9 cellular contexts compared by ENCODE assay signal in the genomic region with DNA sequence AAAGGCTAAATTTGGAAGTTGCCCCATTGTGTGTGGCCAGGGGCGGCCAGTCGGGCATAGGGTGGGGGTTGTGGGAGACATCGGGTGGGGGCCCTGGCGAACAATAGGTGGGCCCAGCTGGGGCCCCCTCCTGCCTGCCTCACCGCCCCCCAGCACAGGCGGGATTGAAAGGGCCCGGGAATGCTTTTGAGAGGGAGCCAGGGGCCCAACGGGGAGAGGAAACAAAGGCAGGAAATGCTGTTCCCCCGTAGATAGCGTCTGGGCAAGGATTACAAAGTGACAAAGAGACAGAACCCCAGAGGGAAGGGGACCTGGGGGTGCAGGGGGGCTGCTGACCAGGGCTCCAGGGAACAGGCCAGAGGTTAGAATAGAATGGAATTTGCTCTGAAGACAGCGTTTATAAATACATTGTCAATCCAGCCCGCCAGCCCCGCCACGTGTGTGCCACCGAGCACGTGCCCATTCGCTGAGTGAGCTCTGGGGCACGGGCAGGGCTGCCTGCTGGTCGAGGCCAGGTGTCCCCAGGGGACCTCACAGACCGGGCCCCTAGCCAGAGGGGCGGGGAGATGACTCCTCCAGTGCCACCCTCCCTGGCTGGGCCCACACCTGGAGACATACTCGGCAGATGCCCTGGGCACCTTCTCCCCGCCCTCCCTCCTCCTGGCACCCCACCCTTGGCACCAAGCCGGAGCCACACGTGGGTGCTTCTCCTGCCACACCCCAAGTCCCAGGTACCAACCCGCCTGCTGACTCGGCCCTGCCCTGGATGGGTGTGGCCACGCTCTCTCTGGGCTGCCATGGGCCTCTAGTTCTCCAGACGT. TPM values are rescaled to one million over a fixed set of nuclear protein-coding genes. Genes with fewer than 3 reads are reported as not detected.
A peak's percentile ranks its signal among the peaks of the same experiment; 100 is the strongest.
DNase-seq lines count a peak whose midpoint lies in the region; ATAC-seq, FAIRE-seq and TF ChIP-seq lines count a peak whose summit lies in the region.
"Had no signal": no experiment of that assay in that cellular context is flagged by ENCODE, and none has a peak within 500 bp of the region (broad histone marks: within the 10 kb centered on the region; RNA-seq: fewer than 3 reads in every experiment).

No MANE protein-coding gene starts in this region.

- peaks cover 52% of the 10 kb centered on the region for H3K4me1 Mint-ChIP-seq in activated naive CD8-positive, alpha-beta T cell (ENCODE audit: low read depth)
- peaks cover 68% of the 10 kb centered on the region for H3K4me1 Mint-ChIP-seq in activated naive CD8-positive, alpha-beta T cell treated with anti-CD3 and anti-CD28 coated beads, Interleukin-2, amount 50 U/mL, for 24 hours

- H3K4ac ChIP-seq in H1 (replicated peaks; ENCODE audit: insufficient read length, low read depth, low read length) = peak overlapping the region; percentile 17
- H3K4ac ChIP-seq in mesendoderm (ENCODE audit: low read depth, low read length) = peak overlapping the region; percentile 49

- H3K18ac ChIP-seq in H1 (ENCODE audit: extremely low read depth, low read length) (peak overlapping the region; percentile 71), mesendoderm (ENCODE audit: low read length) (peak overlapping the region; percentile 43)

- H3F3A ChIP-seq in SK-N-SH (replicated peaks; ENCODE audit: insufficient read depth) = no peaks in the 10 kb centered on the region

- no peaks in the 10 kb centered on the region for H3K9me3 Mint-ChIP-seq in activated naive CD8-positive, alpha-beta T cell (ENCODE audit: low read depth)
- H3K9me3 Mint-ChIP-seq in activated naive CD8-positive, alpha-beta T cell treated with anti-CD3 and anti-CD28 coated beads, Interleukin-2, amount 50 U/mL, for 24 hours = no peaks in the 10 kb centered on the region
- H3K9me3 Mint-ChIP-seq: activated CD4-positive, alpha-beta memory T cell treated with anti-CD3 and anti-CD28 coated beads for 36 hours had no signal

- intact Hi-C loops in aorta (cut with DNase I) = no loop called here

- H3K9ac ChIP-seq in H1 (replicated peaks in 1 of 4; ENCODE audit: extremely low read depth in 1 of 4, low read depth in 3 of 4, low read length in 3 of 4) (no peak overlapping the region), mesendoderm (ENCODE audit: low read length) (no peak overlapping the region), SK-N-SH (no peak overlapping the region)

- H2BK5ac ChIP-seq in H1 (ENCODE audit: low read depth, low read length) (peak overlapping the region; percentile 71; the same call in 1 of the 2 replicates), mesendoderm (ENCODE audit: low read length) (no peak overlapping the region)

- H3K27ac Mint-ChIP-seq in activated naive CD8-positive, alpha-beta T cell = no peak overlapping the region
- no peak overlapping the region for H3K27ac Mint-ChIP-seq in activated naive CD8-positive, alpha-beta T cell treated with anti-CD3 and anti-CD28 coated beads, Interleukin-2, amount 50 U/mL, for 24 hours
- H3K27ac Mint-ChIP-seq: activated CD4-positive, alpha-beta memory T cell treated with anti-CD3 and anti-CD28 coated beads for 36 hours had no signal

- TF ChIP-seq EP300 in H1 (IDR thresholded peaks at IDR 0.05; ENCODE audit: borderline replicate concordance in 1 of 2, low read depth in 2 of 2, low read length in 2 of 2) (no peak), SK-N-SH (IDR thresholded peaks at IDR 0.05; ENCODE audit: borderline replicate concordance in 1 of 2, low read depth in 1 of 2, low read length in 1 of 2) (no peak)

- H2BK20ac ChIP-seq in H1 (ENCODE audit: low read length) = peak overlapping the region; percentile 61; the same call in 1 of the 2 replicates

- peak overlapping the region; percentile 87; the same call in 1 of the 2 replicates for H2BK12ac ChIP-seq in H1 (ENCODE audit: low read depth, low read length)

- CTCF ChIA-PET in H1 (lab: Charles Lee; ENCODE audit: partially characterized antibody) (interaction anchor here (0.7 to 2.9 kb wide), 14 partner anchors 10 to 100 kb away, joined by 3 to 17 read pairs (median 4); a partner anchor contains a TSS), SK-N-SH (lab: Yijun Ruan, JAX) (no interaction called here)

- H3K56ac ChIP-seq in H1 (replicated peaks; ENCODE audit: insufficient read length, low read depth, low read length) (no peak overlapping the region), mesendoderm (ENCODE audit: low read length) (peak overlapping the region; percentile 56)

- H3K4me1 ChIP-seq in H1 (replicated peaks in 1 of 4; ENCODE audit: control insufficient read depth in 3 of 4, insufficient read depth in 4 of 4, low read length in 3 of 4) (peaks cover 4 to 38% (median 29%) of the 10 kb centered on the region in 4 experiments), mesendoderm (ENCODE audit: control insufficient read depth, low read depth, low read length) (peaks cover 13% of the 10 kb centered on the region), aorta (ENCODE audit: control insufficient read depth in 1 of 2, insufficient read depth in 2 of 2, low read length in 2 of 2) (no peaks in the 10 kb centered on the region), SK-N-SH (ENCODE audit: control insufficient read depth in 1 of 2, insufficient read depth in 2 of 2, low read depth in 1 of 2, low read length in 1 of 2) (no peaks in the 10 kb centered on the region; a peak in 1 of 4 replicates)

- H2BK15ac ChIP-seq in H1 (ENCODE audit: low read length) (no peak overlapping the region), mesendoderm (replicated peaks; ENCODE audit: low read depth) (no peak overlapping the region)

- peak overlapping the region; percentile 41 for H4K8ac ChIP-seq in H1 (ENCODE audit: extremely low read depth, insufficient read depth, low read length)
- H4K8ac ChIP-seq in mesendoderm (ENCODE audit: low read depth, low read length) = no peak overlapping the region

- H2BK120ac ChIP-seq in H1 (replicated peaks; ENCODE audit: low read depth, low read length) = no peak overlapping the region
- H2BK120ac ChIP-seq in mesendoderm (ENCODE audit: low read depth, low read length) = no peak overlapping the region

- H4K5ac ChIP-seq in H1 (ENCODE audit: insufficient read length, low read depth, low read length) (no peak overlapping the region), mesendoderm (ENCODE audit: low read length) (no peak overlapping the region)

- H3K4me3 ChIP-seq in H1 (ENCODE audit: extremely low read depth in 1 of 4, insufficient read depth in 2 of 4, low read depth in 3 of 4, low read length in 4 of 4) (no peak overlapping the region), mesendoderm (ENCODE audit: low read length) (no peak overlapping the region), aorta (ENCODE audit: low read length in 2 of 2) (no peak overlapping the region), SK-N-SH (ENCODE audit: low read depth in 2 of 2, low read length in 1 of 2) (no peak overlapping the region)

- 59% methylated on average over 25 of the region's 29 CpGs; no CpG with 5 or more reads in 1 of the 2 experiments for WGBS in H1 (ENCODE audit: extremely low coverage in 1 of 2, insufficient coverage in 1 of 2, insufficient read length in 1 of 2, insufficient replicate concordance in 2 of 2, low coverage in 1 of 2, low lambda C conversion rate in 2 of 2, missing lambda C conversion rate in 1 of 2), 2 experiments
- no CpG with 5 or more reads among the region's 29 CpGs for WGBS in mesendoderm (ENCODE audit: extremely low coverage, insufficient coverage, low lambda C conversion rate)
- WGBS in aorta, 2 donors = 76 to 79% methylated on average over 27 to 29 of the region's 29 CpGs
- 93% methylated on average over 5 of the region's 29 CpGs for WGBS in SK-N-SH (ENCODE audit: low lambda C conversion rate)

- H3K27me3 Mint-ChIP-seq in activated naive CD8-positive, alpha-beta T cell = peaks cover 9% of the 10 kb centered on the region
- H3K27me3 Mint-ChIP-seq in activated naive CD8-positive, alpha-beta T cell treated with anti-CD3 and anti-CD28 coated beads, Interleukin-2, amount 50 U/mL, for 24 hours = peaks cover 44% of the 10 kb centered on the region

- H4K20me1 ChIP-seq in H1 (replicated peaks in 1 of 2; ENCODE audit: control insufficient read depth in 1 of 2, insufficient read depth in 2 of 2, low read length in 2 of 2) (no peaks in the 10 kb centered on the region), SK-N-SH (ENCODE audit: insufficient read depth) (no peaks in the 10 kb centered on the region)

- no peak for DNase-seq in activated naive CD8-positive, alpha-beta T cell treated with anti-CD3 and anti-CD28 coated beads, Interleukin-2, amount 50 U/mL, for 24 hours
- DNase-seq in H1 (ENCODE audit: low read depth in 1 of 2, low spot score in 2 of 2) (no peak), mesendoderm (no peak), aorta (no peak), NOMO-1 treated with dmso at 0.1 percent for 144 hours (lab: John Stamatoyannopoulos, UW; ENCODE audit: unreplicated experiment) (no peak), SK-N-SH (no peak)
- DNase-seq in central memory CD4-positive, alpha-beta T cell = no peak
- DNase-seq: activated CD4-positive, alpha-beta memory T cell treated with anti-CD3 and anti-CD28 coated beads for 36 hours had no signal

- H2AFZ ChIP-seq in H1 (ENCODE audit: low read length) (no peak overlapping the region), SK-N-SH (ENCODE audit: low read depth) (no peak overlapping the region)

- H3K79me2 ChIP-seq in H1 (ENCODE audit: control insufficient read depth in 1 of 2, insufficient read depth in 2 of 2, low read length in 2 of 2) = no peaks in the 10 kb centered on the region
- no peaks in the 10 kb centered on the region for H3K79me2 ChIP-seq in mesendoderm (ENCODE audit: control insufficient read depth, insufficient read depth, low read length)
- H3K79me2 ChIP-seq in SK-N-SH (ENCODE audit: insufficient read depth) = no peaks in the 10 kb centered on the region

- H3K9me3 ChIP-seq in H1 (ENCODE audit: insufficient read depth in 2 of 2, low read depth in 1 of 2, low read length in 1 of 2) (no peaks in the 10 kb centered on the region), aorta (ENCODE audit: control insufficient read depth, low read length) (no peaks in the 10 kb centered on the region), SK-N-SH (no peaks in the 10 kb centered on the region)

- H3K4me3 Mint-ChIP-seq in activated naive CD8-positive, alpha-beta T cell = peak overlapping the region; percentile 17
- no peak overlapping the region for H3K4me3 Mint-ChIP-seq in activated naive CD8-positive, alpha-beta T cell treated with anti-CD3 and anti-CD28 coated beads, Interleukin-2, amount 50 U/mL, for 24 hours
- H3K4me3 Mint-ChIP-seq: activated CD4-positive, alpha-beta memory T cell treated with anti-CD3 and anti-CD28 coated beads for 36 hours had no signal

- TF ChIP-seq RAD21 in H1 (IDR thresholded peaks at IDR 0.05 in 1 of 2, conservative IDR thresholded peaks at IDR 0.05 in 1 of 2; ENCODE audit: low read depth in 2 of 2, low read length in 2 of 2) (no peak), SK-N-SH (IDR thresholded peaks at IDR 0.05; ENCODE audit: low read length) (no peak)

- H3K36me3 Mint-ChIP-seq in activated naive CD8-positive, alpha-beta T cell = no peaks in the 10 kb centered on the region
- no peaks in the 10 kb centered on the region for H3K36me3 Mint-ChIP-seq in activated naive CD8-positive, alpha-beta T cell treated with anti-CD3 and anti-CD28 coated beads, Interleukin-2, amount 50 U/mL, for 24 hours (ENCODE audit: low read depth)

- H4K91ac ChIP-seq in H1 (replicated peaks; ENCODE audit: insufficient read length, low read length) = peak overlapping the region; percentile 35

- H3K27me3 ChIP-seq in H1 (replicated peaks in 1 of 4; ENCODE audit: control insufficient read depth in 3 of 4, extremely low read depth in 1 of 4, insufficient read depth in 3 of 4, low read length in 3 of 4) = peaks cover 0 to 23% (median 9%) of the 10 kb centered on the region in 4 experiments; a peak in 5 of 7 replicates
- no peaks in the 10 kb centered on the region for H3K27me3 ChIP-seq in mesendoderm (ENCODE audit: insufficient read depth, low read length, poor library complexity)
- no peaks in the 10 kb centered on the region for H3K27me3 ChIP-seq in aorta (ENCODE audit: control insufficient read depth in 1 of 2, insufficient read depth in 2 of 2, low read length in 1 of 2)
- H3K27me3 ChIP-seq in SK-N-SH (ENCODE audit: insufficient read depth) = no peaks in the 10 kb centered on the region

- H3K36me3 ChIP-seq in H1 (ENCODE audit: control insufficient read depth in 2 of 4, insufficient read depth in 4 of 4, low read length in 3 of 4) (no peaks in the 10 kb centered on the region), mesendoderm (ENCODE audit: control insufficient read depth, insufficient read depth, low read length) (no peaks in the 10 kb centered on the region), aorta (ENCODE audit: control insufficient read depth in 1 of 2, insufficient read depth in 2 of 2, low read length in 1 of 2) (no peaks in the 10 kb centered on the region), SK-N-SH (replicated peaks in 1 of 2; ENCODE audit: control insufficient read depth in 1 of 2, insufficient read depth in 2 of 2, low read length in 1 of 2) (no peaks in the 10 kb centered on the region)

- no peaks in the 10 kb centered on the region for H3K9me2 ChIP-seq in SK-N-SH

- POLR2A ChIA-PET in H1 (lab: Charles Lee; ENCODE audit: partially characterized antibody) (interaction anchor here (0.6 to 8.5 kb wide), 9 partner anchors 11 to 226 kb away, joined by 3 to 89 read pairs (median 4); a partner anchor contains a TSS), SK-N-SH (lab: Yijun Ruan, JAX) (interaction anchor here (1.0 kb wide), 1 partner anchor 75 kb away, joined by 3 read pairs; no protein-coding TSS in a partner anchor)

- H3K4me2 ChIP-seq in H1 (ENCODE audit: insufficient read depth in 1 of 2, low read depth in 2 of 2, low read length in 2 of 2) (no peak overlapping the region), mesendoderm (ENCODE audit: low read length) (no peak overlapping the region), SK-N-SH (no peak overlapping the region)

- no peaks in the 10 kb centered on the region for H3K79me1 ChIP-seq in H1 (ENCODE audit: low read depth, low read length)
- no peaks in the 10 kb centered on the region for H3K79me1 ChIP-seq in mesendoderm (ENCODE audit: low read length)

- no peak for ATAC-seq in activated naive CD8-positive, alpha-beta T cell treated with anti-CD3 and anti-CD28 coated beads, Interleukin-2, amount 50 U/mL, for 24 hours
- ATAC-seq in aorta (ENCODE audit: low FRiP score) = peak; percentile 33

- TF ChIP-seq CTCF in H1 (IDR thresholded peaks at IDR 0.05; ENCODE audit: control extremely low read depth in 1 of 3, insufficient read depth in 1 of 3, low read depth in 1 of 3, low read length in 3 of 3) = no peak
- no peak for TF ChIP-seq CTCF in SK-N-SH (IDR thresholded peaks at IDR 0.05)

- TF ChIP-seq POLR2A in H1 (IDR thresholded peaks at IDR 0.05; ENCODE audit: control extremely low read depth in 1 of 2, low read depth in 2 of 2, low read length in 2 of 2) = no peak

- H2AK5ac ChIP-seq in H1 (ENCODE audit: low read depth, low read length) (no peak overlapping the region), mesendoderm (ENCODE audit: low read length) (no peak overlapping the region)

- H3K23me2 ChIP-seq in H1 (ENCODE audit: low read depth, low read length) = no peaks in the 10 kb centered on the region

- H3K23ac ChIP-seq in H1 (ENCODE audit: insufficient read length) = no peak overlapping the region
- H3K23ac ChIP-seq in mesendoderm (ENCODE audit: low read length) = no peak overlapping the region

- H3K27ac ChIP-seq in H1 (ENCODE audit: low read depth, low read length) = no peak overlapping the region
- peak overlapping the region; percentile 50 for H3K27ac ChIP-seq in mesendoderm (ENCODE audit: low read depth, low read length)
- no peak overlapping the region for H3K27ac ChIP-seq in aorta (ENCODE audit: low read depth in 1 of 2, low read length in 2 of 2)
- no peak overlapping the region for H3K27ac ChIP-seq in SK-N-SH (ENCODE audit: low read depth in 2 of 2, low read length in 1 of 2)

- FAIRE-seq in H1 (lab: Jason Lieb, UNC) = no peak

- H3K14ac ChIP-seq in H1 (ENCODE audit: insufficient read length) = no peak overlapping the region

RNA-seq across cellular contexts. Expression of a gene that starts 9.7 kb away (rescaled TPM):
- total RNA-seq in H1 (2021; fragmentation: NEBNext Ultra II Directional; extraction: Animal tissue kit (Norgen Biotek cat#: 25700)) = 8.5 and 9.6 TPM in 2 replicates
- polyA plus RNA-seq in H1 (2011; rRNA removed) = 3.9 and 5.5 TPM in 2 replicates
- polyA plus RNA-seq in H1 (2011; cell fraction: cytosol; rRNA removed) = 6.1 TPM
- 10.9 TPM for polyA plus RNA-seq in H1 (2011; cell fraction: nucleus; rRNA removed)
- 2.6 to 3.9 TPM (median 3.8 TPM) in 4 replicates for polyA plus RNA-seq in H1 (2012, experiment 1 of 2)
- polyA plus RNA-seq in H1 (2012, experiment 2 of 2) = 4.1 TPM
- polyA plus RNA-seq in H1 (2013, experiment 1 of 2) = 4.9 TPM
- polyA plus RNA-seq in H1 (2013, experiment 2 of 2) = 6.0 TPM
- 3.0 and 5.3 TPM in 2 replicates for polyA minus RNA-seq in H1 (2011; rRNA and poly(A)+ RNA removed)
- polyA minus RNA-seq in H1 (2011; cell fraction: cytosol; rRNA and poly(A)+ RNA removed) = 5.7 TPM
- polyA minus RNA-seq in H1 (2011; cell fraction: nucleus; rRNA and poly(A)+ RNA removed) = 3.5 TPM
- 3.6 TPM for polyA plus RNA-seq in mesendoderm (2013, experiment 1 of 2)
- polyA plus RNA-seq in mesendoderm (2013, experiment 2 of 2) = 3.7 TPM
- total RNA-seq in aorta = 10 to 100 TPM in 1 of 2 donors, 1 to 10 TPM in 1; 6.7 to 20.7 TPM
- 1 to 10 TPM in 1 of 2 donors, under 1 TPM in 1; 0.97 to 1.9 TPM for polyA plus RNA-seq in aorta
- polyA plus RNA-seq in SK-N-SH (2012; rRNA removed) = 0.19 and 0.44 TPM in 2 replicates
- 0.06 and 0.16 TPM in 2 replicates for polyA plus RNA-seq in SK-N-SH (2012; cell fraction: cytosol; rRNA removed)
- 0.11 and 0.16 TPM in 2 replicates for polyA plus RNA-seq in SK-N-SH (2012; cell fraction: nucleus; rRNA removed)
